Comparison of ENCODE assay signal across 8 cellular contexts in the genomic region with DNA sequence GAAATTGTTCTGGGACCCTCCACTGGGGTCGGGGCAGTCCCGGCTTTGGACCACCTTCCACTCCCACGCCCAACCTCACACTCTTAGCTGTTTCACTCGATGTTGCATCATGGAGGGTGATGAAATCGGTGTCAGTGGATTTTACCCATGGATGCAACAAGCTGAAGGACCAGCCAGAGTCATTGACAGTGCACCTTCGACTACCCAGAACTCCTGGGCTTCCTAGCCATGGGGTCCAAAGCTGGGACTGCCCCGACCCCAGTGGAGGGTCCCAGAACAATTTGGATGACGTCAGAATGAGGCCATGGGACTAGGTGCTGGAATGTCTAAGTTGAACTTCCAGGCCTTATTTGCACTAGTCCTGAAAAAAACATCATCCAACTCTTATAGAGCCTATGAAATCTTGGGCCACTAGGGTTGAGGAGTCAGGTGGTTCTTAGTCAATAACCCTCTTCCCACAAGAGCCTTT.
DNase-seq lines count a peak whose midpoint lies in the region.
"Had no signal": no experiment of that assay in that cellular context is flagged by ENCODE, and none has a peak within 500 bp of the region (broad histone marks: within the 10 kb centered on the region; RNA-seq: fewer than 3 reads in every experiment).

No MANE protein-coding gene starts in this region.

- peak overlapping the region; percentile 32 for H3K4me3 ChIP-seq in HUES6 (ENCODE audit: low read depth, low read length)

- peak overlapping the region; percentile 45 for H3K9ac ChIP-seq in HUES6 (ENCODE audit: low read length)

- DNase-seq in SIG-M5 (lab: John Stamatoyannopoulos, UW) (peak; percentile 41), islet precursor cell (peak; percentile 49), iPS-NIHi7 (ENCODE audit: extremely low spot score) (no peak), germinal center (ENCODE audit: low spot score) (no peak), UCSD-AML1 (lab: John Stamatoyannopoulos, UW; ENCODE audit: unreplicated experiment) (no peak)
- DNase-seq: DMS79 treated with DMSO at 0.1 percent for 48 hours, NCI-H446 had no signal

- peak overlapping the region; percentile 60; the same call in 1 of the 2 replicates for H3K27ac ChIP-seq in HUES6 (ENCODE audit: low read depth, low read length)

- H3K9me3 ChIP-seq in HUES6 (ENCODE audit: control insufficient read depth, insufficient read depth, low read depth, low read length): no peaks in the 10 kb centered on the region

- H3K4me1 ChIP-seq in HUES6 (ENCODE audit: control insufficient read depth, insufficient read depth, low read length): peaks cover 35% of the 10 kb centered on the region

- no peaks in the 10 kb centered on the region for H3K27me3 ChIP-seq in HUES6 (ENCODE audit: control insufficient read depth, insufficient read depth, low read length)

- H3K36me3 ChIP-seq in HUES6 (ENCODE audit: control insufficient read depth, insufficient read depth, low read length): peaks cover 10% of the 10 kb centered on the region

Comparison
In these comparisons a context has a peak if more than half of its experiments do, and no peak if none do; other contexts are left out.
1. DNase-seq: peak in SIG-M5 (single experiment) and islet precursor cell (single experiment); none in iPS-NIHi7 (single experiment), germinal center (single experiment) and UCSD-AML1 (single experiment).